ENCODE assay signal across 8 cellular contexts in genomic region chr13:20475927-20476691, GRCh38. TPM values are rescaled to one million over a fixed set of nuclear protein-coding genes. Genes with fewer than 3 reads are reported as not detected.
DNase-seq lines count a peak whose midpoint lies in the region; ATAC-seq and TF ChIP-seq lines count a peak whose summit lies in the region.

No MANE protein-coding gene starts in this region.

- H2BK120ac ChIP-seq in neuronal stem cell (ENCODE audit: low read depth, low read length), result no peak overlapping the region

- H3K27me3 Mint-ChIP-seq in activated T-helper 2 cell treated with anti-CD3 and anti-CD28 coated beads, Interferon-gamma antibody, Interleukin-2, Interleukin-4, amounts not matched to agents 10 μg/mL and 5 μg/mL and 100 μg/mL, durations not matched to agents 14 hours and 24 hours and 36 hours (ENCODE audit: low read depth), result no peaks in the 10 kb centered on the region

- peak overlapping the region; percentile 53 for H3K4me3 Mint-ChIP-seq in activated T-helper 2 cell treated with anti-CD3 and anti-CD28 coated beads, Interferon-gamma antibody, Interleukin-2, Interleukin-4, amounts not matched to agents 10 μg/mL and 5 μg/mL and 100 μg/mL, durations not matched to agents 14 hours and 24 hours and 36 hours (ENCODE audit: low read depth)

- H3K27ac Mint-ChIP-seq in activated T-helper 2 cell treated with anti-CD3 and anti-CD28 coated beads, Interferon-gamma antibody, Interleukin-2, Interleukin-4, amounts not matched to agents 10 μg/mL and 5 μg/mL and 100 μg/mL, durations not matched to agents 14 hours and 24 hours and 36 hours, result peak overlapping the region; percentile 82

- H3K4me3 ChIP-seq in Loucy (ENCODE audit: low read length, poor library complexity, severe bottlenecking) (peak overlapping the region; percentile 59), neuronal stem cell (ENCODE audit: low read length in 2 of 2) (no peak overlapping the region), esophagus muscularis mucosa (no peak overlapping the region)

- no peak for TF ChIP-seq EP300 in esophagus muscularis mucosa (IDR thresholded peaks at IDR 0.05)

- H3K14ac ChIP-seq in neuronal stem cell (ENCODE audit: low read length), result no peak overlapping the region

- no peak overlapping the region for H2BK12ac ChIP-seq in neuronal stem cell (ENCODE audit: low read length)

- DNase-seq in GM13976 (ENCODE audit: low spot score) (peak; percentile 79), neuronal stem cell (ENCODE audit: low spot score) (no peak), SIG-M5 (lab: John Stamatoyannopoulos, UW) (no peak), esophagus muscularis mucosa (ENCODE audit: extremely low spot score) (no peak), NCI-H128 (lab: John Stamatoyannopoulos, UW; ENCODE audit: unreplicated experiment) (no peak)
- DNase-seq in activated T-helper 2 cell treated with anti-CD3 and anti-CD28 coated beads, Interferon-gamma antibody, Interleukin-2, Interleukin-4, amounts not matched to agents 10 μg/mL and 5 μg/mL and 100 μg/mL, durations not matched to agents 14 hours and 24 hours and 36 hours (ENCODE audit: low spot score), result peak; percentile 67

- no peak overlapping the region for H3K4ac ChIP-seq in neuronal stem cell (ENCODE audit: low read length)

- H3K79me2 ChIP-seq in Loucy (ENCODE audit: insufficient read depth, low read length), result no peaks in the 10 kb centered on the region

- no peaks in the 10 kb centered on the region for H3K9me2 ChIP-seq in Loucy (replicated peaks; ENCODE audit: low read depth, low read length)

- no peaks in the 10 kb centered on the region for H3K36me3 Mint-ChIP-seq in activated T-helper 2 cell treated with anti-CD3 and anti-CD28 coated beads, Interferon-gamma antibody, Interleukin-2, Interleukin-4, amounts not matched to agents 10 μg/mL and 5 μg/mL and 100 μg/mL, durations not matched to agents 14 hours and 24 hours and 36 hours (ENCODE audit: low read depth)

- WGBS in neuronal stem cell (ENCODE audit: extremely low coverage in 2 of 2, insufficient read length in 2 of 2, insufficient replicate concordance in 1 of 2), 2 donors, result no CpG with 5 or more reads among the region's 18 CpGs
- WGBS in esophagus muscularis mucosa, result 70% methylated on average over 17 of the region's 18 CpGs

- peak overlapping the region; percentile 70 for H3K9ac ChIP-seq in Loucy (ENCODE audit: low read depth, low read length, poor library complexity, severe bottlenecking)
- H3K9ac ChIP-seq in neuronal stem cell (ENCODE audit: low read depth, low read length, poor library complexity), result peak overlapping the region; percentile 47

- peaks cover 41% of the 10 kb centered on the region for H3K4me1 ChIP-seq in Loucy (ENCODE audit: insufficient read depth, low read length, poor library complexity, severe bottlenecking)
- H3K4me1 ChIP-seq in neuronal stem cell (ENCODE audit: control insufficient read depth in 2 of 2, insufficient read depth in 1 of 2, low read depth in 1 of 2, low read length in 2 of 2), result peaks cover 0 to 3% of the 10 kb centered on the region in 2 donors
- H3K4me1 ChIP-seq in esophagus muscularis mucosa, result no peaks in the 10 kb centered on the region

- H3K79me1 ChIP-seq in neuronal stem cell (ENCODE audit: low read depth, low read length), result no peaks in the 10 kb centered on the region

- H2BK5ac ChIP-seq in neuronal stem cell (ENCODE audit: low read length), result no peak overlapping the region

- no peaks in the 10 kb centered on the region for H3K9me3 ChIP-seq in Loucy (ENCODE audit: insufficient read depth, low read depth, low read length)
- H3K9me3 ChIP-seq in neuronal stem cell (replicated peaks in 1 of 2; ENCODE audit: control insufficient read depth in 2 of 2, insufficient read depth in 1 of 2, low read depth in 1 of 2, low read length in 2 of 2), result no peaks in the 10 kb centered on the region
- H3K9me3 ChIP-seq in esophagus muscularis mucosa, result no peaks in the 10 kb centered on the region

- H3K9me3 Mint-ChIP-seq in activated T-helper 2 cell treated with anti-CD3 and anti-CD28 coated beads, Interferon-gamma antibody, Interleukin-2, Interleukin-4, amounts not matched to agents 10 μg/mL and 5 μg/mL and 100 μg/mL, durations not matched to agents 14 hours and 24 hours and 36 hours, result no peaks in the 10 kb centered on the region

- no peak overlapping the region for H4K91ac ChIP-seq in neuronal stem cell (ENCODE audit: low read depth, low read length, poor library complexity)

- H3K36me3 ChIP-seq in Loucy (ENCODE audit: insufficient read depth, low read length), result no peaks in the 10 kb centered on the region
- H3K36me3 ChIP-seq in neuronal stem cell (replicated peaks in 1 of 2; ENCODE audit: control insufficient read depth in 2 of 2, insufficient read depth in 2 of 2, low read length in 2 of 2), result no peaks in the 10 kb centered on the region
- peaks cover 0 to 49% (median 11%) of the 10 kb centered on the region in 4 donors for H3K36me3 ChIP-seq in esophagus muscularis mucosa

- 0 out of 2 replicates have a peak, but pooled peaks cover 3% of the 10 kb centered on the region for H3F3A ChIP-seq in Loucy (ENCODE audit: low read depth)

- peak overlapping the region; percentile 73 for H2AK5ac ChIP-seq in neuronal stem cell (ENCODE audit: low read depth, low read length)

- H3K27ac ChIP-seq in neuronal stem cell (replicated peaks; ENCODE audit: low read length) (no peak overlapping the region), esophagus muscularis mucosa (replicated peaks in 1 of 4) (no peak overlapping the region)

- in situ Hi-C loops in GM13976 (cut with MboI; ENCODE audit: low sequenced_read_pairs, unreplicated experiment), result no loop called here

- H3K4me2 ChIP-seq in Loucy (ENCODE audit: low read depth, low read length, poor library complexity, severe bottlenecking) (peak overlapping the region; percentile 82), neuronal stem cell (ENCODE audit: insufficient read depth, low read length, poor library complexity, severe bottlenecking) (no peak overlapping the region)

- intact Hi-C loops in activated T-helper 2 cell treated with anti-CD3 and anti-CD28 coated beads, Interferon-gamma antibody, Interleukin-2, Interleukin-4, amounts not matched to agents 10 μg/mL and 5 μg/mL and 100 μg/mL, durations not matched to agents 14 hours and 24 hours and 36 hours (cut with micrococcal nuclease), result loop anchor here (1.0 to 10.0 kb wide), 2 partner anchors 57 to 121 kb away; no protein-coding TSS in a partner anchor
- intact Hi-C loops in esophagus muscularis mucosa (cut with DNase I), result no loop called here

- no peak for TF ChIP-seq CTCF in GM13976 (IDR thresholded peaks at IDR 0.05; ENCODE audit: borderline replicate concordance, control extremely low read depth, extremely low read depth, insufficient read depth, missing control alignments)
- no peak for TF ChIP-seq CTCF in Loucy (conservative IDR thresholded peaks at IDR 0.05; ENCODE audit: low read length)
- TF ChIP-seq CTCF in esophagus muscularis mucosa (IDR thresholded peaks at IDR 0.05), result no peak

- H3K23ac ChIP-seq in neuronal stem cell (ENCODE audit: low read depth, low read length, poor library complexity), result no peak overlapping the region

- peak; percentile 93 for ATAC-seq in GM21825 (IDR thresholded peaks at IDR 0.05; ENCODE audit: unreplicated experiment)

- no peak overlapping the region for H4K8ac ChIP-seq in neuronal stem cell (ENCODE audit: low read depth, low read length)

- peak overlapping the region; percentile 87 for H3K18ac ChIP-seq in neuronal stem cell (ENCODE audit: low read length)

- no peak overlapping the region for H2BK15ac ChIP-seq in neuronal stem cell (ENCODE audit: low read length)

- no peak for TF ChIP-seq POLR2A in esophagus muscularis mucosa (IDR thresholded peaks at IDR 0.05; ENCODE audit: low read depth)

- H4K20me1 ChIP-seq in Loucy (ENCODE audit: insufficient read depth, low read length, poor library complexity, severe bottlenecking), result no peaks in the 10 kb centered on the region

- peaks cover 31% of the 10 kb centered on the region for H3K4me1 Mint-ChIP-seq in activated T-helper 2 cell treated with anti-CD3 and anti-CD28 coated beads, Interferon-gamma antibody, Interleukin-2, Interleukin-4, amounts not matched to agents 10 μg/mL and 5 μg/mL and 100 μg/mL, durations not matched to agents 14 hours and 24 hours and 36 hours (ENCODE audit: low read depth)

- H2AFZ ChIP-seq in Loucy (ENCODE audit: low read length) (0 out of 2 replicates have a peak overlapping the region, but pooled peaks have one; percentile 7), neuronal stem cell (ENCODE audit: low read length) (peak overlapping the region; percentile 43)

- no peaks in the 10 kb centered on the region for H3K27me3 ChIP-seq in Loucy (ENCODE audit: insufficient read depth, low read length, poor library complexity, severe bottlenecking)
- no peaks in the 10 kb centered on the region for H3K27me3 ChIP-seq in neuronal stem cell (ENCODE audit: control insufficient read depth in 3 of 3, insufficient read depth in 3 of 3, low read depth in 1 of 3, low read length in 3 of 3)
- no peaks in the 10 kb centered on the region for H3K27me3 ChIP-seq in esophagus muscularis mucosa

RNA-seq across cellular contexts. Expression of gene CRYL1, which starts 49.5 kb away (rescaled TPM):
- total RNA-seq in activated T-helper 2 cell treated with anti-CD3 and anti-CD28 coated beads, Interferon-gamma antibody, Interleukin-2, Interleukin-4, amounts not matched to agents 10 μg/mL and 5 μg/mL and 100 μg/mL, durations not matched to agents 14 hours and 24 hours and 36 hours, result 8.7 TPM in 2 replicates
- polyA plus RNA-seq in neuronal stem cell (2013, experiment 1 of 2), result 4.4 TPM
- 4.2 TPM for polyA plus RNA-seq in neuronal stem cell (2013, experiment 2 of 2)
- total RNA-seq in esophagus muscularis mucosa, result 10 to 100 TPM; 42.3 to 59.3 (median 45.4) TPM

Comparison
In these comparisons a context has a peak if more than half of its experiments do, and no peak if none do; other contexts are left out.
1. DNase-seq: peak in GM13976 (single experiment) and activated T-helper 2 cell treated with anti-CD3 and anti-CD28 coated beads, Interferon-gamma antibody, Interleukin-2, Interleukin-4, amounts not matched to agents 10 μg/mL and 5 μg/mL and 100 μg/mL, durations not matched to agents 14 hours and 24 hours and 36 hours (single experiment); none in neuronal stem cell (single experiment), SIG-M5 (single experiment), esophagus muscularis mucosa (single experiment) and NCI-H128 (single experiment).